Comparison of ENCODE assay signal across 26 cellular contexts in genomic region chr4:33537527-33537926, GRCh38.
"Had no signal": no experiment of that assay in that cellular context is flagged by ENCODE, and none has a peak within 500 bp of the region (broad histone marks: within the 10 kb centered on the region; RNA-seq: fewer than 3 reads in every experiment).

No MANE protein-coding gene starts in this region.

- H3K4me3 ChIP-seq: neural progenitor cell, ovary, psoas muscle, right lobe of liver, sigmoid colon, stomach, thoracic aorta, thyroid gland, tibial nerve, upper lobe of right lung, uterus had no signal

- H3K4me2 ChIP-seq: neural progenitor cell had no signal

- H2AFZ ChIP-seq: neural progenitor cell, parathyroid adenoma had no signal

- H3K27me3 ChIP-seq: neural progenitor cell, ovary, right lobe of liver, sigmoid colon, stomach, thyroid gland, tibial nerve, upper lobe of right lung, uterus had no signal

- ATAC-seq: naive thymus-derived CD8-positive, alpha-beta T cell; natural killer cell treated with Interleukin-12 subunit alpha and Interleukin-12 subunit beta and Interleukin-15 and Interleukin-18, amount 100 ng/mL, for 72 hours; psoas muscle; right cardiac atrium; right lobe of liver; stimulated activated effector memory CD8-positive, alpha-beta T cell treated with anti-CD3 and anti-CD28 coated beads, Interleukin-12 subunit alpha, Interleukin-12 subunit beta, amount 100 ng/mL, for 72 hours; stimulated activated naive B cell treated with anti-CD40 and anti-IgM and Interleukin-4, amounts not matched to agents 10 μg/mL and 1 μg/mL and 100 μg/mL, for 72 hours; upper lobe of right lung had no signal

- H3K27ac ChIP-seq: neural progenitor cell, ovary, parathyroid adenoma, psoas muscle, right lobe of liver, sigmoid colon, stomach, thoracic aorta, thyroid gland, tibial nerve, upper lobe of right lung, uterus had no signal

- H3K36me3 ChIP-seq: neural progenitor cell, ovary, right lobe of liver, sigmoid colon, stomach, thoracic aorta, thyroid gland, tibial nerve, upper lobe of right lung, uterus had no signal

- H3K9ac ChIP-seq: neural progenitor cell, parathyroid adenoma had no signal

- H3K9me3 ChIP-seq: ovary, psoas muscle, right lobe of liver, sigmoid colon, stomach, thoracic aorta, thyroid gland, tibial nerve, upper lobe of right lung, uterus had no signal

- DNase-seq: naive thymus-derived CD8-positive, alpha-beta T cell; nephron progenitor cell; occipital lobe; ovary; posterior cingulate gyrus; psoas muscle; right cardiac atrium; right lobe of liver; sigmoid colon; small intestine; stimulated activated CD4-positive, alpha-beta T cell treated with anti-CD3 and anti-CD28 coated beads, Interleukin-15, amount 100 ng/mL, for 24 hours; stimulated activated CD4-positive, alpha-beta T cell treated with anti-CD3 and anti-CD28 coated beads, Interleukin-2, amount 100 ng/mL, for 24 hours; stimulated activated CD4-positive, alpha-beta T cell treated with anti-CD3 and anti-CD28 coated beads, Interleukin-2, amount 100 ng/mL, for 48 hours; stimulated activated CD4-positive, alpha-beta T cell treated with anti-CD3 and anti-CD28 coated beads, Interleukin-4, amount 100 ng/mL, for 24 hours; stimulated activated naive B cell treated with anti-CD40 and anti-IgM and Interleukin-4, amounts not matched to agents 10 μg/mL and 1 μg/mL and 100 μg/mL, for 72 hours; stimulated activated naive CD4-positive, alpha-beta T cell treated with Interleukin-2 at 50 U/mL for 16 hours; stomach; thyroid gland; upper lobe of right lung; uterus had no signal

- H3K79me2 ChIP-seq: parathyroid adenoma had no signal

- H3K4me1 ChIP-seq: neural progenitor cell, parathyroid adenoma, psoas muscle, right lobe of liver, sigmoid colon, stomach, thyroid gland, tibial nerve, upper lobe of right lung, uterus had no signal
